In the genomic region with DNA sequence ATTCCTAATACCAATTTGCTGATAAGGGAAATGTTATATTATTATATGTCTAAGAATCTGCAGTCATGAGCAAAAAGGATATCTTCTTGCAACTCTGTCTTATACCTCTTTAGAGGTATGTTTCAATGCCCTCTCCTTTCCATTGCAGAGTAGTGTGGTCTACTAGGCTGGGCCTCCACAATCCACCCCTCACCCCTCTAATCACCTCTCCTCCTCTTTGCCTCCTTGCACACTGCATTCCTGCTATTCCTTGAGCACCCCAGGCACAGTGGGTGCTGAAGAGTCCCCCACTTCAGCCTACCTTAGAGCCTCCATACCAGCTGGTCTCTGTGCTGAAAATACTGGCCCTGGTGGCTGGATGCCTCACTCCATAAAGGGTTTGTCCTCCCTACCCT, we compare ENCODE assay signal across 8 cellular contexts. TPM values are rescaled to one million over a fixed set of nuclear protein-coding genes. Genes with fewer than 3 reads are reported as not detected.
DNase-seq lines count a peak whose midpoint lies in the region; ATAC-seq and TF ChIP-seq lines count a peak whose summit lies in the region.

No MANE protein-coding gene starts in this region.

- DNase-seq in natural killer cell (no peak), ureter (ENCODE audit: low spot score) (no peak), BE2C (no peak), H4 (ENCODE audit: low spot score) (no peak), GM23338 (ENCODE audit: low spot score) (no peak)

- peak overlapping the region; percentile 73 for H3K4me2 ChIP-seq in Loucy (ENCODE audit: low read depth, low read length, poor library complexity, severe bottlenecking)
- no peak overlapping the region for H3K4me2 ChIP-seq in GM23338

- H3K9me3 Mint-ChIP-seq in natural killer cell: peaks cover 0 to 9% of the 10 kb centered on the region in 2 donors
- H3K9me3 Mint-ChIP-seq in GM23338: no peaks in the 10 kb centered on the region

- H3K9me3 ChIP-seq in Loucy (ENCODE audit: insufficient read depth, low read depth, low read length): no peaks in the 10 kb centered on the region
- no peaks in the 10 kb centered on the region for H3K9me3 ChIP-seq in BE2C

- H2AFZ ChIP-seq in Loucy (ENCODE audit: low read length): peak overlapping the region; percentile 45
- no peak overlapping the region for H2AFZ ChIP-seq in GM23338

- H4K20me1 ChIP-seq in Loucy (ENCODE audit: insufficient read depth, low read length, poor library complexity, severe bottlenecking) (no peaks in the 10 kb centered on the region), GM23338 (replicated peaks; ENCODE audit: insufficient read depth) (no peaks in the 10 kb centered on the region)

- no peaks in the 10 kb centered on the region for H3K27me3 ChIP-seq in Loucy (ENCODE audit: insufficient read depth, low read length, poor library complexity, severe bottlenecking)
- no peaks in the 10 kb centered on the region for H3K27me3 ChIP-seq in BE2C
- H3K27me3 ChIP-seq in GM23338 (ENCODE audit: insufficient read depth): no peaks in the 10 kb centered on the region

- ATAC-seq in GM18519 (IDR thresholded peaks at IDR 0.05; ENCODE audit: low FRiP score, unreplicated experiment): peak; percentile 16
- peak; percentile 27 for ATAC-seq in GM21717 (IDR thresholded peaks at IDR 0.05; ENCODE audit: unreplicated experiment)
- peak; percentile 5 to 6 (median 6) for ATAC-seq in natural killer cell
- no peak for ATAC-seq in GM23338

- no peaks in the 10 kb centered on the region for H3K36me3 ChIP-seq in Loucy (ENCODE audit: insufficient read depth, low read length)
- no peaks in the 10 kb centered on the region for H3K36me3 ChIP-seq in BE2C
- no peaks in the 10 kb centered on the region for H3K36me3 ChIP-seq in GM23338 (ENCODE audit: insufficient read depth)

- H3K9ac ChIP-seq in Loucy (ENCODE audit: low read depth, low read length, poor library complexity, severe bottlenecking): peak overlapping the region; percentile 16

- H3K27me3 Mint-ChIP-seq in natural killer cell (ENCODE audit: low read depth in 2 of 2): no peaks in the 10 kb centered on the region
- peaks cover 3% of the 10 kb centered on the region for H3K27me3 Mint-ChIP-seq in GM23338 (ENCODE audit: insufficient read depth, low read depth, poor library complexity)

- peak overlapping the region; percentile 51 for H3K4me3 ChIP-seq in Loucy (ENCODE audit: low read length, poor library complexity, severe bottlenecking)
- H3K4me3 ChIP-seq in BE2C (ENCODE audit: low read depth, low read length): no peak overlapping the region
- no peak overlapping the region for H3K4me3 ChIP-seq in GM23338

- H3K9me2 ChIP-seq in Loucy (replicated peaks; ENCODE audit: low read depth, low read length) (no peaks in the 10 kb centered on the region), GM23338 (ENCODE audit: insufficient read depth) (no peaks in the 10 kb centered on the region)

- H3K36me3 Mint-ChIP-seq in natural killer cell (peaks cover 12% of the 10 kb centered on the region), GM23338 (ENCODE audit: low read depth) (no peaks in the 10 kb centered on the region)

- H3K79me2 ChIP-seq in Loucy (ENCODE audit: insufficient read depth, low read length): no peaks in the 10 kb centered on the region
- no peaks in the 10 kb centered on the region for H3K79me2 ChIP-seq in GM23338 (replicated peaks; ENCODE audit: insufficient read depth)

- H3K4me1 ChIP-seq in Loucy (ENCODE audit: insufficient read depth, low read length, poor library complexity, severe bottlenecking) (peaks cover 22% of the 10 kb centered on the region), BE2C (no peaks in the 10 kb centered on the region), GM23338 (ENCODE audit: insufficient read depth) (peaks cover 11% of the 10 kb centered on the region; the same call in 1 of the 2 replicates)

- intact Hi-C loops in natural killer cell (cut with micrococcal nuclease): no loop called here

- H3F3A ChIP-seq in Loucy (ENCODE audit: low read depth) (peaks cover 3% of the 10 kb centered on the region; the same call in 1 of the 2 replicates), GM23338 (replicated peaks; ENCODE audit: low read depth) (no peaks in the 10 kb centered on the region)

- no peak overlapping the region for H3K27ac ChIP-seq in GM23338 (ENCODE audit: low read depth)

- H3K4me1 Mint-ChIP-seq in natural killer cell (peaks cover 52 to 54% of the 10 kb centered on the region in 2 donors), GM23338 (peaks cover 33% of the 10 kb centered on the region)

- TF ChIP-seq CTCF in Loucy (conservative IDR thresholded peaks at IDR 0.05; ENCODE audit: low read length): no peak
- TF ChIP-seq CTCF in natural killer cell (IDR thresholded peaks at IDR 0.05): no peak
- no peak for TF ChIP-seq CTCF in BE2C (IDR thresholded peaks at IDR 0.05; ENCODE audit: low read depth, low read length)
- no peak for TF ChIP-seq CTCF in GM23338 (conservative IDR thresholded peaks at IDR 0.05; ENCODE audit: low read depth in 2 of 2)

- H3K27ac Mint-ChIP-seq in natural killer cell: peak overlapping the region; percentile 93 to 95
- no peak overlapping the region for H3K27ac Mint-ChIP-seq in GM23338

- H3K4me3 Mint-ChIP-seq in natural killer cell (peak overlapping the region; percentile 84), GM23338 (no peak overlapping the region)

TF ChIP-seq in GM23338, 12 proteins besides CTCF, POLR2A, EP300 and RAD21 (continues in another document):
- TF ChIP-seq, protein P1, sequence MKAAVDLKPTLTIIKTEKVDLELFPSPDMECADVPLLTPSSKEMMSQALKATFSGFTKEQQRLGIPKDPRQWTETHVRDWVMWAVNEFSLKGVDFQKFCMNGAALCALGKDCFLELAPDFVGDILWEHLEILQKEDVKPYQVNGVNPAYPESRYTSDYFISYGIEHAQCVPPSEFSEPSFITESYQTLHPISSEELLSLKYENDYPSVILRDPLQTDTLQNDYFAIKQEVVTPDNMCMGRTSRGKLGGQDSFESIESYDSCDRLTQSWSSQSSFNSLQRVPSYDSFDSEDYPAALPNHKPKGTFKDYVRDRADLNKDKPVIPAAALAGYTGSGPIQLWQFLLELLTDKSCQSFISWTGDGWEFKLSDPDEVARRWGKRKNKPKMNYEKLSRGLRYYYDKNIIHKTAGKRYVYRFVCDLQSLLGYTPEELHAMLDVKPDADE (IDR thresholded peaks at IDR 0.05): no peak
- no peak for TF ChIP-seq POLR2AphosphoS5 (IDR thresholded peaks at IDR 0.05; ENCODE audit: low read depth)
- no peak for TF ChIP-seq STAT1 (IDR thresholded peaks at IDR 0.05; ENCODE audit: unreplicated experiment)
- TF ChIP-seq, protein P2, sequence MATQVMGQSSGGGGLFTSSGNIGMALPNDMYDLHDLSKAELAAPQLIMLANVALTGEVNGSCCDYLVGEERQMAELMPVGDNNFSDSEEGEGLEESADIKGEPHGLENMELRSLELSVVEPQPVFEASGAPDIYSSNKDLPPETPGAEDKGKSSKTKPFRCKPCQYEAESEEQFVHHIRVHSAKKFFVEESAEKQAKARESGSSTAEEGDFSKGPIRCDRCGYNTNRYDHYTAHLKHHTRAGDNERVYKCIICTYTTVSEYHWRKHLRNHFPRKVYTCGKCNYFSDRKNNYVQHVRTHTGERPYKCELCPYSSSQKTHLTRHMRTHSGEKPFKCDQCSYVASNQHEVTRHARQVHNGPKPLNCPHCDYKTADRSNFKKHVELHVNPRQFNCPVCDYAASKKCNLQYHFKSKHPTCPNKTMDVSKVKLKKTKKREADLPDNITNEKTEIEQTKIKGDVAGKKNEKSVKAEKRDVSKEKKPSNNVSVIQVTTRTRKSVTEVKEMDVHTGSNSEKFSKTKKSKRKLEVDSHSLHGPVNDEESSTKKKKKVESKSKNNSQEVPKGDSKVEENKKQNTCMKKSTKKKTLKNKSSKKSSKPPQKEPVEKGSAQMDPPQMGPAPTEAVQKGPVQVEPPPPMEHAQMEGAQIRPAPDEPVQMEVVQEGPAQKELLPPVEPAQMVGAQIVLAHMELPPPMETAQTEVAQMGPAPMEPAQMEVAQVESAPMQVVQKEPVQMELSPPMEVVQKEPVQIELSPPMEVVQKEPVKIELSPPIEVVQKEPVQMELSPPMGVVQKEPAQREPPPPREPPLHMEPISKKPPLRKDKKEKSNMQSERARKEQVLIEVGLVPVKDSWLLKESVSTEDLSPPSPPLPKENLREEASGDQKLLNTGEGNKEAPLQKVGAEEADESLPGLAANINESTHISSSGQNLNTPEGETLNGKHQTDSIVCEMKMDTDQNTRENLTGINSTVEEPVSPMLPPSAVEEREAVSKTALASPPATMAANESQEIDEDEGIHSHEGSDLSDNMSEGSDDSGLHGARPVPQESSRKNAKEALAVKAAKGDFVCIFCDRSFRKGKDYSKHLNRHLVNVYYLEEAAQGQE (IDR thresholded peaks at IDR 0.05; ENCODE audit: unreplicated experiment): no peak
- TF ChIP-seq NANOG (IDR thresholded peaks at IDR 0.05; ENCODE audit: borderline replicate concordance): no peak
- no peak for TF ChIP-seq ZNF114 (CRISPR knock-in tag; IDR thresholded peaks at IDR 0.05)
- no peak for TF ChIP-seq CREB1 (CRISPR knock-in tag; IDR thresholded peaks at IDR 0.05; ENCODE audit: low read depth)

RNA-seq across cellular contexts. Expression of a gene that starts 26.9 kb away (rescaled TPM):
- total RNA-seq in natural killer cell (10 to 100 TPM in 1 of 3 donors, 1 to 10 TPM in 2; 9.4 to 13.8 (median 9.7) TPM), ureter (10.9 TPM)
- 2.5 TPM for polyA plus RNA-seq in BE2C (2012; ENCODE audit: insufficient read depth, insufficient read length, low read depth)
- total RNA-seq in H4 (2014; rRNA removed; shearing (Covaris generic)): 0.33 and 1.2 TPM in 2 replicates
- 2.7 and 4.0 TPM in 2 replicates for total RNA-seq in GM23338 (2014; rRNA removed; shearing (Covaris generic))
- 3.0 and 4.4 TPM in 2 replicates for polyA plus RNA-seq in GM23338 (2016; fragmentation: Nextera tagmentation; extraction: Ambion mirVana)
